8 cellular contexts compared by ENCODE assay signal in the genomic region with DNA sequence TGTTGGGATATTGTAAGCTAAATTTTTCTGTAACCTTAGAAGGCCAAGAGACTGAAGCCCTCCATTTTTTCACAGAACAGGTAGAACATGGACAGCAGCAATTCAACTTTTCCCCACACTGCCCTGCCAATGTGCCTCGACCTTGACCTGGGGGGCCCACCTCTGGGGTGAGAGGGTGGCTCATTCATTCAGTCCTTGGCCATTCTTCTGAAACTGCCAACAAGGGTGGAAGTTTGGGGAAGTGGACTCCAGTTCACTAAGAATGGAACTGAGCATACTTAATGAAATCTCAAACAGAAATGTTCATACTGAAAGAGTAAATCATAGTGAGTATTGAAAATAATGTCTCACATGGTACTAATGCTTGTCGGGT. TPM values are rescaled to one million over a fixed set of nuclear protein-coding genes. Genes with fewer than 3 reads are reported as not detected.
DNase-seq lines count a peak whose midpoint lies in the region; ATAC-seq and TF ChIP-seq lines count a peak whose summit lies in the region.

No MANE protein-coding gene starts in this region.

- peaks cover 0 to 44% of the 10 kb centered on the region in 2 donors for H3K36me3 ChIP-seq in left lung
- peaks cover 17 to 31% (median 26%) of the 10 kb centered on the region in 3 donors for H3K36me3 ChIP-seq in tibial artery

- H3K27me3 ChIP-seq in left lung (no peaks in the 10 kb centered on the region), tibial artery (no peaks in the 10 kb centered on the region)

- H3K4me1 ChIP-seq in left lung = peaks cover 11 to 55% of the 10 kb centered on the region in 2 donors
- peaks cover 0 to 38% (median 19%) of the 10 kb centered on the region in 4 donors for H3K4me1 ChIP-seq in tibial artery

- intact Hi-C loops in left lung (cut with DNase I) = no loop called here
- intact Hi-C loops in tibial artery (cut with DNase I; ENCODE audit: low total_unique reads) = loop anchor here (5.0 kb wide), 1 partner anchor 112 kb away; the partner anchor contains the start of gene ZDBF2

- no peak for ATAC-seq in activated naive CD4-positive, alpha-beta T cell treated with anti-CD3 and anti-CD28 coated beads, Interleukin-2, amount 50 U/mL, for 72 hours
- ATAC-seq in left lung = no peak

- H3K27ac ChIP-seq in left lung = peak overlapping the region; percentile 86 to 95
- H3K27ac ChIP-seq in tibial artery = peak overlapping the region; percentile 92 to 96

- H3K4me3 ChIP-seq in left lung (peak overlapping the region; percentile 74 to 90), tibial artery (peak overlapping the region; percentile 94 to 96)

- H3K9me3 ChIP-seq in left lung (no peaks in the 10 kb centered on the region), tibial artery (no peaks in the 10 kb centered on the region)

- TF ChIP-seq CTCF in left lung (IDR thresholded peaks at IDR 0.05) = no peak
- no peak for TF ChIP-seq CTCF in tibial artery (IDR thresholded peaks at IDR 0.05)

- H3K27ac Mint-ChIP-seq in activated naive CD4-positive, alpha-beta T cell treated with anti-CD3 and anti-CD28 coated beads, Interleukin-2, amount 50 U/mL, for 72 hours = peak overlapping the region; percentile 81 to 100

- H3K36me3 Mint-ChIP-seq in activated naive CD4-positive, alpha-beta T cell treated with anti-CD3 and anti-CD28 coated beads, Interleukin-2, amount 50 U/mL, for 72 hours = peaks cover 57 to 61% of the 10 kb centered on the region in 2 donors

- DNase-seq in activated T-cell treated with anti-CD3 and anti-CD28 coated beads for 24 hours (ENCODE audit: low read depth) = peak; percentile 11
- no peak for DNase-seq in activated T-cell treated with anti-CD3 and anti-CD28 coated beads, Interleukin-2, amount 50 U/mL, for 1 hour
- no peak for DNase-seq in activated naive CD4-positive, alpha-beta T cell treated with anti-CD3 and anti-CD28 coated beads, Interleukin-2, amount 50 U/mL, for 72 hours (ENCODE audit: low spot score in 2 of 2)
- no peak for DNase-seq in left lung
- DNase-seq in tibial artery = no peak
- DNase-seq in amniotic stem cell (lab: John Stamatoyannopoulos, UW) = no peak
- no peak for DNase-seq in dedifferentiated amniotic fluid mesenchymal stem cell (ENCODE audit: extremely low spot score)
- no peak for DNase-seq in NCI-H1930 (lab: John Stamatoyannopoulos, UW)

- H3K9me3 Mint-ChIP-seq in activated naive CD4-positive, alpha-beta T cell treated with anti-CD3 and anti-CD28 coated beads, Interleukin-2, amount 50 U/mL, for 72 hours = no peaks in the 10 kb centered on the region

RNA-seq across cellular contexts. Expression of gene EEF1B2, which starts 1.1 kb away (rescaled TPM):
- 1,000 to 10,000 TPM in 1 of 2 donors, 100 to 1,000 TPM in 1; 979 to 1,142 TPM for total RNA-seq in activated naive CD4-positive, alpha-beta T cell treated with anti-CD3 and anti-CD28 coated beads, Interleukin-2, amount 50 U/mL, for 72 hours
- total RNA-seq in left lung = 100 to 1,000 TPM; 396 to 505 TPM

RNA-seq across cellular contexts. Expression of gene NDUFS1, which starts 1.5 kb away (rescaled TPM):
- total RNA-seq in activated naive CD4-positive, alpha-beta T cell treated with anti-CD3 and anti-CD28 coated beads, Interleukin-2, amount 50 U/mL, for 72 hours = 100 to 1,000 TPM in 1 of 2 donors, 10 to 100 TPM in 1; 86.5 to 132 TPM
- total RNA-seq in left lung = 10 to 100 TPM; 74.6 to 79.8 TPM
